8 cellular contexts compared by ENCODE assay signal in genomic region chr19:55339225-55340143, GRCh38. TPM values are rescaled to one million over a fixed set of nuclear protein-coding genes. Genes with fewer than 3 reads are reported as not detected.
DNase-seq lines count a peak whose midpoint lies in the region; ATAC-seq and TF ChIP-seq lines count a peak whose summit lies in the region.

TSS of gene KMT5C (plus strand) at chr19:55339876. CDS start at chr19:55341937, 2,061 bp downstream.

- no peaks in the 10 kb centered on the region for H3K9me2 ChIP-seq in PC-9 (ENCODE audit: insufficient read depth)

- intact Hi-C loops in PC-9 (cut with micrococcal nuclease; ENCODE audit: unreplicated experiment) = loop anchor here (1.0 to 2.0 kb wide), 8 partner anchors 13 to 877 kb away; partner anchors contain the start of genes DNAAF3, LENG9, PPP1R12C and RPL28

- peak within 1 kb of the TSS; percentile 86 for H3K4me3 ChIP-seq in Jurkat, Clone E6-1 (ENCODE audit: low read length)
- peak within 1 kb of the TSS; percentile 86 for H3K4me3 ChIP-seq in PC-9
- peak within 1 kb of the TSS; percentile 89 for H3K4me3 ChIP-seq in epithelial cell of proximal tubule (ENCODE audit: low read depth, low read length)

- DNase-seq in DMS153 treated with DMSO at 0.1 percent for 48 hours (lab: John Stamatoyannopoulos, UW; ENCODE audit: unreplicated experiment) (peak; percentile 100), PC-9 (peak; percentile 100), epithelial cell of proximal tubule (ENCODE audit: low read depth) (peak; percentile 99), mucosa of gallbladder (ENCODE audit: low spot score) (peak; percentile 100)
- DNase-seq in Jurkat, Clone E6-1 (ENCODE audit: low read depth, low spot score) = peak; percentile 100
- DNase-seq in activated T-cell treated with anti-CD3 and anti-CD28 coated beads, Interleukin-2, amount 50 U/mL, for 1 hour = peak; percentile 100
- DNase-seq in stimulated activated CD8-positive, alpha-beta memory T cell treated with anti-CD3 and anti-CD28 coated beads, Interleukin-4, amount 100 ng/mL, for 4 hours (ENCODE audit: low read depth in 2 of 2, low spot score in 1 of 2) = peak; percentile 100

- peaks cover 11% of the 10 kb centered on the region for H4K20me1 ChIP-seq in PC-9 (ENCODE audit: insufficient read depth)

- 0 out of 2 replicates have a peak, but pooled peaks cover 5% of the 10 kb centered on the region for H3K36me3 ChIP-seq in PC-9 (ENCODE audit: low read depth)

- CTCF ChIA-PET in PC-9 (lab: Charles Lee) = interaction anchor here (0.6 to 2.4 kb wide), 8 partner anchors 11 to 172 kb away, joined by 3 to 12 read pairs (median 4); partner anchors contain the start of genes HSPBP1 and TMEM238

- BruUV-seq in PC-9 (replicated peaks; lab: Mats Ljungman, UMichigan) = no TSS peak

- TF ChIP-seq CTCF in PC-9 (conservative IDR thresholded peaks at IDR 0.05) = no peak
- TF ChIP-seq CTCF in epithelial cell of proximal tubule (conservative IDR thresholded peaks at IDR 0.05; ENCODE audit: low read depth, low read length) = peak; percentile 37

- POLR2A ChIA-PET in PC-9 (lab: Charles Lee; ENCODE audit: unreplicated experiment) = interaction anchor here (0.5 to 1.8 kb wide), 19 partner anchors 12 to 1472 kb away, joined by 3 to 58 read pairs (median 4); partner anchors contain the start of genes HSPBP1, MYADM, TMEM238 and UBE2S

- H3K27me3 ChIP-seq in PC-9 (ENCODE audit: insufficient read depth, low read depth) = no peaks in the 10 kb centered on the region

- peaks cover 14% of the 10 kb centered on the region for H3K4me1 ChIP-seq in PC-9 (replicated peaks; ENCODE audit: insufficient read depth)

- peak; percentile 76 for ATAC-seq in GM21619 (IDR thresholded peaks at IDR 0.05; ENCODE audit: unreplicated experiment)

- H2AFZ ChIP-seq in PC-9 = peak within 1 kb of the TSS; percentile 77

- H3K79me2 ChIP-seq in PC-9 (ENCODE audit: low read depth) = peaks cover 22% of the 10 kb centered on the region

- peaks cover 19% of the 10 kb centered on the region; the same call in 1 of the 2 replicates for H3F3A ChIP-seq in PC-9 (ENCODE audit: insufficient read depth, low read depth)

- H3K4me2 ChIP-seq in PC-9 = peak within 1 kb of the TSS; percentile 99

- peak within 1 kb of the TSS; percentile 97 for H3K27ac ChIP-seq in PC-9

- no peaks in the 10 kb centered on the region for H3K9me3 ChIP-seq in PC-9 (ENCODE audit: insufficient read depth, low read depth)

RNA-seq across cellular contexts. Expression of gene KMT5C, which starts in this region (rescaled TPM):
- 31.1 TPM for polyA plus RNA-seq in Jurkat, Clone E6-1 (2012; ENCODE audit: insufficient read depth, insufficient read length)
- total RNA-seq in PC-9 (2021) (71.6 and 80.7 TPM in 2 replicates), epithelial cell of proximal tubule (5.1 and 18.5 TPM in 2 replicates), mucosa of gallbladder (24.9 TPM)

Comparison
In these comparisons a context has a peak if more than half of its experiments do, and no peak if none do; other contexts are left out.
1. Peak in every context shown above with its lines: DNase-seq, ATAC-seq, H3K4me3 ChIP-seq and H3K27ac ChIP-seq.